26 cellular contexts compared by ENCODE assay signal in the genomic region with DNA sequence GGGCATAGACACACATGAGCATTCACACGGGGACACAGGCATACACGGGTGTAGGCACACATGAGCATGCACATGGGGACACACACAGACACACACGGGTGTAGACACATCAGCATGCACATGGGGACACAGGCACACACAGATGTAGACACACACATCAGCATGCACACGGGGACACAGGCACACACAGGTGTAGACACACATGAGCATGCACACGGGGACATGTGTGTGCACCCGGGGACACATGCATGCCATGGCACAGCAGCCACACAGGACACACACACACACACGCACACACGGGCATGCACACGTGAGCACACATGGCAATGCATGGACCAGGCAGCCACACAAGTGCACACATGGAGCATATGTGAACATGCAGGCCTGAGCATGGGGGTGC. TPM values are rescaled to one million over a fixed set of nuclear protein-coding genes. Genes with fewer than 3 reads are reported as not detected.
"Had no signal": no experiment of that assay in that cellular context is flagged by ENCODE, and none has a peak within 500 bp of the region (broad histone marks: within the 10 kb centered on the region; RNA-seq: fewer than 3 reads in every experiment).

No MANE protein-coding gene starts in this region.

- DNase-seq: activated CD4-positive, alpha-beta memory T cell treated with anti-CD3 and anti-CD28 coated beads for 36 hours; activated CD4-positive, alpha-beta T cell treated with anti-CD3 and anti-CD28 coated beads, Interleukin-2, amount 10 ng/mL, durations not matched to agents 7 days and 5 days; activated CD4-positive, CD25-positive, alpha-beta regulatory T cell; activated CD8-positive, alpha-beta memory T cell treated with anti-CD3 and anti-CD28 coated beads for 24 hours; activated effector memory CD4-positive, alpha-beta T cell treated with anti-CD3 and anti-CD28 coated beads, Interleukin-2, amount 50 U/mL, for 16 hours; activated naive CD4-positive, alpha-beta T cell treated with Interleukin-2 at 50 U/mL for 16 hours; activated naive CD8-positive, alpha-beta T cell treated with anti-CD3 and anti-CD28 coated beads, Interleukin-2, amount 50 U/mL, for 24 hours; activated T-cell treated with anti-CD3 and anti-CD28 coated beads, Interleukin-2, amount 50 U/mL, for 4 hours; amniotic stem cell; MG63; NCI-H1105 treated with DMSO at 0.1 percent for 48 hours; NCI-H1436 treated with DMSO at 0.1 percent for 48 hours; NCI-H187; NCI-H2081 treated with DMSO at 0.1 percent for 48 hours; NCI-H446; NCI-H524; PC-3; SHP77 treated with DMSO at 0.1 percent for 48 hours; T-helper 17 cell; T-helper 9 cell had no signal

- H3K36me3 ChIP-seq: cardiac muscle cell had no signal

- FAIRE-seq: RCC 7860, TTC549 had no signal

- H3K4me3 Mint-ChIP-seq: activated CD4-positive, alpha-beta memory T cell treated with anti-CD3 and anti-CD28 coated beads for 36 hours; activated CD4-positive, alpha-beta T cell treated with anti-CD3 and anti-CD28 coated beads, Interleukin-2, amount 10 ng/mL, durations not matched to agents 7 days and 5 days; activated naive CD8-positive, alpha-beta T cell treated with anti-CD3 and anti-CD28 coated beads, Interleukin-2, amount 50 U/mL, for 24 hours; activated T-cell treated with anti-CD3 and anti-CD28 coated beads, Interleukin-2, amount 50 U/mL, for 4 hours; brain; T-helper 17 cell had no signal

- H3K27ac ChIP-seq: ascending aorta, cardiac muscle cell had no signal

- H3K9me3 Mint-ChIP-seq: activated CD4-positive, alpha-beta memory T cell treated with anti-CD3 and anti-CD28 coated beads for 36 hours; activated CD4-positive, alpha-beta T cell treated with anti-CD3 and anti-CD28 coated beads, Interleukin-2, amount 10 ng/mL, durations not matched to agents 7 days and 5 days; activated naive CD4-positive, alpha-beta T cell treated with anti-CD3 and anti-CD28 coated beads, Interleukin-2, amount 50 U/mL, for 72 hours; activated naive CD8-positive, alpha-beta T cell treated with anti-CD3 and anti-CD28 coated beads, Interleukin-2, amount 50 U/mL, for 24 hours; activated T-cell treated with anti-CD3 and anti-CD28 coated beads, Interleukin-2, amount 50 U/mL, for 4 hours had no signal

- H3K27me3 ChIP-seq: ascending aorta, cardiac muscle cell, MG63 had no signal

- H3K9me3 ChIP-seq: ascending aorta, MG63 had no signal

- H3K4me3 ChIP-seq: ascending aorta, cardiac muscle cell, MG63 had no signal

- H3K27ac Mint-ChIP-seq: activated CD4-positive, alpha-beta memory T cell treated with anti-CD3 and anti-CD28 coated beads for 36 hours; activated CD4-positive, alpha-beta T cell treated with anti-CD3 and anti-CD28 coated beads, Interleukin-2, amount 10 ng/mL, durations not matched to agents 7 days and 5 days; activated naive CD4-positive, alpha-beta T cell treated with anti-CD3 and anti-CD28 coated beads, Interleukin-2, amount 50 U/mL, for 72 hours; activated naive CD8-positive, alpha-beta T cell treated with anti-CD3 and anti-CD28 coated beads, Interleukin-2, amount 50 U/mL, for 24 hours; T-helper 17 cell had no signal

- ATAC-seq: activated naive CD4-positive, alpha-beta T cell treated with anti-CD3 and anti-CD28 coated beads, Interleukin-2, amount 50 U/mL, for 72 hours; activated naive CD8-positive, alpha-beta T cell treated with anti-CD3 and anti-CD28 coated beads, Interleukin-2, amount 50 U/mL, for 24 hours; activated T-cell treated with anti-CD3 and anti-CD28 coated beads, Interleukin-2, amount 50 U/mL, for 4 hours; PC-3; T-helper 17 cell had no signal

- H3K36me3 Mint-ChIP-seq: activated CD4-positive, alpha-beta memory T cell treated with anti-CD3 and anti-CD28 coated beads for 36 hours; activated naive CD4-positive, alpha-beta T cell treated with anti-CD3 and anti-CD28 coated beads, Interleukin-2, amount 50 U/mL, for 72 hours had no signal

RNA-seq across cellular contexts. Expression of gene RAC3, which starts 11.2 kb away (rescaled TPM):
- total RNA-seq: ascending aorta had no signal
